Comparison of ENCODE assay signal across 8 cellular contexts in genomic region chr17:48457080-48457836, GRCh38. TPM values are rescaled to one million over a fixed set of nuclear protein-coding genes. Genes with fewer than 3 reads are reported as not detected.
DNase-seq lines count a peak whose midpoint lies in the region; ATAC-seq and TF ChIP-seq lines count a peak whose summit lies in the region.

No MANE protein-coding gene starts in this region.

- no peaks in the 10 kb centered on the region for H3K9me3 ChIP-seq in prostate gland

- DNase-seq in NCI-H82 (lab: John Stamatoyannopoulos, UW), result peak; percentile 68
- DNase-seq in NCI-H82 treated with DMSO at 0.1 percent for 48 hours (lab: John Stamatoyannopoulos, UW; ENCODE audit: unreplicated experiment), result no peak
- DNase-seq in Kasumi-1 (lab: John Stamatoyannopoulos, UW), result peak; percentile 78 to 87
- peak; percentile 66 for DNase-seq in SK-MEL-5 (ENCODE audit: low read depth, low spot score)
- DNase-seq in activated gamma-delta T cell treated with Interleukin-2 at 50 U/mL for 16 hours, result peak; percentile 72
- peak; percentile 60 for DNase-seq in Right ventricle myocardium superior
- peak; percentile 26 for DNase-seq in prostate gland (ENCODE audit: low spot score)

- TF ChIP-seq CTCF in prostate gland (IDR thresholded peaks at IDR 0.05), result peak; percentile 67 to 83 (median 78)

- peaks cover 9% of the 10 kb centered on the region for H3K27me3 ChIP-seq in prostate gland (replicated peaks; ENCODE audit: insufficient read depth)

- WGBS in prostate gland, result 11% methylated on average over 22 of the region's 22 CpGs

- in situ Hi-C loops in SK-MEL-5 (cut with HindIII; ENCODE audit: low pct_unique_long_range_greater_than_20kb, low sequenced_read_pairs), result no loop called here

- ATAC-seq in Right ventricle myocardium superior (ENCODE audit: poor library complexity), result peak; percentile 86
- ATAC-seq in GM21381 (IDR thresholded peaks at IDR 0.05; ENCODE audit: unreplicated experiment), result no peak

- intact Hi-C loops in Right ventricle myocardium superior (cut with DNase I), result no loop called here
- intact Hi-C loops in prostate gland (cut with DNase I), result no loop called here

- no peaks in the 10 kb centered on the region for H3K4me1 ChIP-seq in prostate gland (replicated peaks)

- H3K27ac ChIP-seq in prostate gland, result no peak overlapping the region

- no peak overlapping the region for H3K4me3 ChIP-seq in prostate gland

- no peaks in the 10 kb centered on the region for H3K36me3 ChIP-seq in prostate gland

- TF ChIP-seq POLR2A in prostate gland (IDR thresholded peaks at IDR 0.05), result no peak

RNA-seq across cellular contexts. Expression of gene SKAP1, which starts 27.2 kb away (rescaled TPM):
- total RNA-seq in SK-MEL-5 (2014; rRNA removed; shearing (Covaris generic)), result not detected in 2 replicates
- polyA plus RNA-seq in SK-MEL-5 (2015; cell fraction: cytosol; rRNA removed), result not detected in 2 replicates
- polyA plus RNA-seq in SK-MEL-5 (2015; cell fraction: nucleus; rRNA removed), result not detected in 2 replicates
- total RNA-seq in Right ventricle myocardium superior, result 0.70 TPM
- total RNA-seq in prostate gland, result 1 to 10 TPM; 1.1 to 1.4 TPM
